1 cellular context compared by ENCODE assay signal in genomic region chr5:95879661-95880060, GRCh38.
TF ChIP-seq lines count a peak whose summit lies in the region.

No MANE protein-coding gene starts in this region.

TF ChIP-seq in WTC11, 78 proteins besides CTCF, POLR2A, EP300 and RAD21 (continued from another document):
- TF ChIP-seq ATF2 (CRISPR knock-in tag; IDR thresholded peaks at IDR 0.05; ENCODE audit: borderline replicate concordance, low read depth) (no peak), ZNF138 (CRISPR knock-in tag; conservative IDR thresholded peaks at IDR 0.05) (no peak)
TF ChIP-seq in WTC11: peak in this region for 0.
